Comparison of ENCODE assay signal across 8 cellular contexts in the genomic region with DNA sequence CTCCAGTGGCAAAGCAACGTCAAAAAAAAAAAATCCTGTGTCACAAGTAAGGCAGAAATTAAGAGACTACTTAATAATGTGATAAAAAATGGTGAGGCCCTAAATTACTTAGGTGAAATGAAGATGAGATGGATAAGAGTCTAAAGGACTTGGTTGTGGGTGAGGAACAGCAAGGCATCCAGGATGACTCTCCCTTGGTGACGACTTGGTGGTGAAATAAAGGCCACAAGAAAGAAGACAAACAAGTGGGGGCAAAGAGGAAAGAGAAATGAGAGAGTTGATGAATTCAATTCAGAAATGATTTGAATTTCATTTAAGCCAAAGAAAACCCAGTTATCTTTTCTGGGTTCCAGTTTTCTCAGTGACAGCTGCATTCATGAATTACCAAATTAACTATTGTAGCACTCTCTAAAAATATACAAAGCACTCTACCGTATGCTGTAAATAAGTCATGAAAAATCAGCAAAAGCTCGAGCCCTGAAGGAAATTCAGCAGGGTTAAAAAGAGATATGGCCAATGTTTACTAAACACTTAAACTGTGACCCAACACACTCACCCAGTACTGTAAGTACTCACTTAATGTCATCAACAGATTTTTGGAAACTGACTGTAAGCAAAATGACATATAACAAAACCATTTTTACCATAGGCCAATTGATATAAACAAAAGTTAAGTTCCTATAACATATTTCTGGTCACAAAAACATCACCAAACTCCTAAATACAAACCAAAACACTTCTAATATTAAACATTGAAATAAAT. TPM values are rescaled to one million over a fixed set of nuclear protein-coding genes. Genes with fewer than 3 reads are reported as not detected.
A peak's percentile ranks its signal among the peaks of the same experiment; 100 is the strongest.
DNase-seq lines count a peak whose midpoint lies in the region; ATAC-seq lines count a peak whose summit lies in the region.

No MANE protein-coding gene starts in this region.

- peak overlapping the region; percentile 96 for H3K27ac Mint-ChIP-seq in activated CD4-positive, alpha-beta memory T cell treated with anti-CD3 and anti-CD28 coated beads, Interleukin-2, amount 10 ng/mL, durations not matched to agents 7 days and 5 days
- peak overlapping the region in 4 of 6 donors; percentile 25 to 90 (median 84) for H3K27ac Mint-ChIP-seq in immature natural killer cell

- H3K36me3 ChIP-seq in ACC112 (ENCODE audit: insufficient read depth, low read length) = peaks cover 26% of the 10 kb centered on the region
- H3K36me3 ChIP-seq in HAP-1 (replicated peaks) = peaks cover 15% of the 10 kb centered on the region

- H3K27me3 Mint-ChIP-seq in activated CD4-positive, alpha-beta memory T cell treated with anti-CD3 and anti-CD28 coated beads, Interleukin-2, amount 10 ng/mL, durations not matched to agents 7 days and 5 days = no peaks in the 10 kb centered on the region
- peaks cover 2 to 5% (median 2%) of the 10 kb centered on the region in 3 donors for H3K27me3 Mint-ChIP-seq in immature natural killer cell (ENCODE audit: low read depth in 3 of 3)

- peak overlapping the region; percentile 81 for H3K4me3 Mint-ChIP-seq in activated CD4-positive, alpha-beta memory T cell treated with anti-CD3 and anti-CD28 coated beads, Interleukin-2, amount 10 ng/mL, durations not matched to agents 7 days and 5 days
- peak overlapping the region; percentile 87 to 97 (median 91) for H3K4me3 Mint-ChIP-seq in immature natural killer cell

- H3K9me3 Mint-ChIP-seq in activated CD4-positive, alpha-beta memory T cell treated with anti-CD3 and anti-CD28 coated beads, Interleukin-2, amount 10 ng/mL, durations not matched to agents 7 days and 5 days = peaks cover 11% of the 10 kb centered on the region
- no peaks in the 10 kb centered on the region for H3K9me3 Mint-ChIP-seq in immature natural killer cell

- H3K9me3 ChIP-seq in HAP-1 = no peaks in the 10 kb centered on the region; the same call in 1 of the 2 replicates

- in situ Hi-C loops in HAP-1 (cut with MboI; ENCODE audit: low sequenced_read_pairs) = no loop called here

- POLR2A ChIA-PET in activated CD4-positive, alpha-beta memory T cell treated with anti-CD3 and anti-CD28 coated beads, Interleukin-2, amount 10 ng/mL, durations not matched to agents 7 days and 5 days (lab: Charles Lee) = interaction anchor here (1.0 to 3.7 kb wide), 3 partner anchors 52 to 503 kb away, joined by 3 to 32 read pairs (median 12); partner anchors contain the start of gene GORASP2

- H3K4me1 Mint-ChIP-seq in activated CD4-positive, alpha-beta memory T cell treated with anti-CD3 and anti-CD28 coated beads, Interleukin-2, amount 10 ng/mL, durations not matched to agents 7 days and 5 days = peaks cover 31% of the 10 kb centered on the region
- peaks cover 25 to 35% of the 10 kb centered on the region in 2 donors for H3K4me1 Mint-ChIP-seq in immature natural killer cell

- H3K27ac ChIP-seq in ACC112 (ENCODE audit: low read depth, low read length) = no peak overlapping the region

- DNase-seq in HAP-1 (ENCODE audit: low spot score in 2 of 2) = no peak
- DNase-seq in activated CD4-positive, alpha-beta memory T cell treated with anti-CD3 and anti-CD28 coated beads, Interleukin-2, amount 10 ng/mL, durations not matched to agents 7 days and 5 days = no peak
- no peak for DNase-seq in immature natural killer cell
- no peak for DNase-seq in NCI-H510A treated with DMSO at 0.1 percent for 48 hours (lab: John Stamatoyannopoulos, UW)
- no peak for DNase-seq in NCI-H1048 (lab: John Stamatoyannopoulos, UW)
- DNase-seq in activated CD8-positive, alpha-beta memory T cell treated with anti-CD3 and anti-CD28 coated beads, Interleukin-2, amount 50 U/mL, for 4 hours = no peak

- H3K4me1 ChIP-seq in ACC112 (ENCODE audit: control insufficient read depth, insufficient read depth, low read length, unreplicated experiment) (peaks cover 20% of the 10 kb centered on the region), HAP-1 (peaks cover 9% of the 10 kb centered on the region)

- ATAC-seq in HG02981 (IDR thresholded peaks at IDR 0.05; ENCODE audit: unreplicated experiment) = no peak

- H3K27me3 ChIP-seq in ACC112 (ENCODE audit: insufficient read depth, low read length) (no peaks in the 10 kb centered on the region), HAP-1 (ENCODE audit: low read depth) (no peaks in the 10 kb centered on the region)

- H3K4me3 ChIP-seq in ACC112 (ENCODE audit: low read depth, low read length) (peak overlapping the region; percentile 86), HAP-1 (peak overlapping the region; percentile 80; the same call in 1 of the 2 replicates)

- CTCF ChIA-PET in activated CD4-positive, alpha-beta memory T cell treated with anti-CD3 and anti-CD28 coated beads, Interleukin-2, amount 10 ng/mL, durations not matched to agents 7 days and 5 days (lab: Charles Lee) = interaction anchor here (0.9 to 2.5 kb wide), 5 partner anchors 10 to 503 kb away, joined by 3 to 16 read pairs (median 5); partner anchors contain the start of gene GORASP2

- peaks cover 30% of the 10 kb centered on the region for H3K36me3 Mint-ChIP-seq in activated CD4-positive, alpha-beta memory T cell treated with anti-CD3 and anti-CD28 coated beads, Interleukin-2, amount 10 ng/mL, durations not matched to agents 7 days and 5 days (ENCODE audit: low read depth)
- peaks cover 3 to 13% (median 11%) of the 10 kb centered on the region in 3 donors for H3K36me3 Mint-ChIP-seq in immature natural killer cell

- peaks cover 52% of the 10 kb centered on the region for H3K79me2 ChIP-seq in ACC112 (ENCODE audit: control insufficient read depth, insufficient read depth, low read length, unreplicated experiment)

- H2AFZ ChIP-seq in ACC112 (ENCODE audit: low read length, unreplicated experiment) = peak overlapping the region; percentile 13

RNA-seq across cellular contexts. Expression of gene METTL8, which starts 1.4 kb away (rescaled TPM):
- total RNA-seq in activated CD4-positive, alpha-beta memory T cell treated with anti-CD3 and anti-CD28 coated beads, Interleukin-2, amount 10 ng/mL, durations not matched to agents 7 days and 5 days = 10 to 100 TPM; 13.6 to 20.0 TPM
- 10 to 100 TPM; 11.0 to 21.2 (median 11.3) TPM for polyA plus RNA-seq in immature natural killer cell

RNA-seq across cellular contexts. Expression of gene DCAF17, which starts 1.6 kb away (rescaled TPM):
- total RNA-seq in activated CD4-positive, alpha-beta memory T cell treated with anti-CD3 and anti-CD28 coated beads, Interleukin-2, amount 10 ng/mL, durations not matched to agents 7 days and 5 days = 10 to 100 TPM; 12.8 to 14.8 TPM
- 10 to 100 TPM; 12.7 to 17.8 (median 16.4) TPM for polyA plus RNA-seq in immature natural killer cell
